ENCODE assay signal across 8 cellular contexts in genomic region chr5:133967124-133967523, GRCh38. TPM values are rescaled to one million over a fixed set of nuclear protein-coding genes. Genes with fewer than 3 reads are reported as not detected.
DNase-seq lines count a peak whose midpoint lies in the region; ATAC-seq and TF ChIP-seq lines count a peak whose summit lies in the region.

No MANE protein-coding gene starts in this region.

- H3K4me1 ChIP-seq in right lobe of liver (peaks cover 0 to 24% (median 11%) of the 10 kb centered on the region in 4 donors), vagina (peaks cover 34% of the 10 kb centered on the region)

- peak overlapping the region; percentile 99 for H3K27ac Mint-ChIP-seq in MCF 10A (ENCODE audit: low read depth, unreplicated experiment)

- DNase-seq in Right ventricle myocardium inferior (ENCODE audit: missing footprints), result no peak
- no peak for DNase-seq in left cardiac atrium
- no peak for DNase-seq in MCF 10A (ENCODE audit: unreplicated experiment)
- DNase-seq in right lobe of liver, result no peak
- no peak for DNase-seq in vagina (ENCODE audit: extremely low spot score in 2 of 2)
- DNase-seq in GM13977 (ENCODE audit: low spot score), result no peak
- DNase-seq in amygdala (lab: John Stamatoyannopoulos, UW), result no peak
- no peak for DNase-seq in NCI-H345 treated with DMSO at 0.1 percent for 48 hours (lab: John Stamatoyannopoulos, UW; ENCODE audit: unreplicated experiment)

- H3K4me3 ChIP-seq in right lobe of liver, result peak overlapping the region in 2 of 3 donors; percentile 72 to 93
- peak overlapping the region; percentile 82 to 84 for H3K4me3 ChIP-seq in vagina

- H3K36me3 ChIP-seq in right lobe of liver, result peaks cover 0 to 6% (median 0%) of the 10 kb centered on the region in 4 donors
- H3K36me3 ChIP-seq in vagina, result peaks cover 0 to 13% of the 10 kb centered on the region in 2 donors

- no peak for TF ChIP-seq POLR2A in right lobe of liver (IDR thresholded peaks at IDR 0.05)
- no peak for TF ChIP-seq POLR2A in vagina (IDR thresholded peaks at IDR 0.05)

- TF ChIP-seq CTCF in MCF 10A (IDR thresholded peaks at IDR 0.05; ENCODE audit: unreplicated experiment) (no peak), right lobe of liver (IDR thresholded peaks at IDR 0.05) (no peak), vagina (IDR thresholded peaks at IDR 0.05) (no peak), GM13977 (IDR thresholded peaks at IDR 0.05; ENCODE audit: extremely low read depth, insufficient read depth, missing control alignments) (no peak)

- H3K9me3 ChIP-seq in right lobe of liver (no peaks in the 10 kb centered on the region), vagina (no peaks in the 10 kb centered on the region)

- H3K27me3 ChIP-seq in right lobe of liver (no peaks in the 10 kb centered on the region), vagina (no peaks in the 10 kb centered on the region)

- BruUV-seq in MCF 10A (replicated peaks; lab: Mats Ljungman, UMichigan), result TSS peak; percentile 0

- ATAC-seq in Right ventricle myocardium inferior, result peak; percentile 37
- ATAC-seq in left cardiac atrium, result no peak
- no peak for ATAC-seq in right lobe of liver

- H3K4me1 Mint-ChIP-seq in MCF 10A (ENCODE audit: insufficient read depth, unreplicated experiment), result peaks cover 42% of the 10 kb centered on the region

- H3K4me3 Mint-ChIP-seq in MCF 10A (ENCODE audit: unreplicated experiment), result peak overlapping the region; percentile 100

- H3K36me3 Mint-ChIP-seq in MCF 10A (ENCODE audit: insufficient read depth, unreplicated experiment), result peaks cover 41% of the 10 kb centered on the region

- in situ Hi-C loops in GM13977 (cut with MboI; ENCODE audit: low pct_unique_long_range_greater_than_20kb, low sequenced_read_pairs, unreplicated experiment), result no loop called here

- H3K27me3 Mint-ChIP-seq in MCF 10A (ENCODE audit: insufficient read depth, unreplicated experiment), result no peaks in the 10 kb centered on the region

- POLR2A ChIA-PET in MCF 10A (lab: Yijun Ruan, JAX), result interaction anchor here (0.6 to 1.7 kb wide), 10 partner anchors 10 to 894 kb away, joined by 3 to 12 read pairs (median 4); no protein-coding TSS in a partner anchor

- peaks cover 7% of the 10 kb centered on the region for H3K9me3 Mint-ChIP-seq in MCF 10A (ENCODE audit: unreplicated experiment)

- intact Hi-C loops in Right ventricle myocardium inferior (cut with DNase I) (no loop called here), left cardiac atrium (cut with DNase I) (no loop called here), MCF 10A (cut with micrococcal nuclease) (no loop called here), right lobe of liver (cut with DNase I) (no loop called here), vagina (cut with DNase I) (no loop called here)

- CTCF ChIA-PET in MCF 10A (lab: Yijun Ruan, JAX), result interaction anchor here (0.7 to 1.2 kb wide), 5 partner anchors 12 to 1084 kb away, joined by 3 to 7 read pairs (median 4); no protein-coding TSS in a partner anchor

- H3K27ac ChIP-seq in right lobe of liver (no peak overlapping the region), vagina (no peak overlapping the region)

- WGBS in right lobe of liver (ENCODE audit: insufficient coverage, low coverage, low lambda C conversion rate, missing lambda C conversion rate), result 77% methylated on average over 5 of the region's 5 CpGs

RNA-seq across cellular contexts. Expression of gene C5orf15, which starts 1.3 kb away (rescaled TPM):
- 34.1 TPM for total RNA-seq in Right ventricle myocardium inferior
- 10 to 100 TPM; 27.9 to 28.2 TPM for total RNA-seq in left cardiac atrium
- 35.1 and 53.2 TPM in 2 replicates for total RNA-seq in MCF 10A (2022)
- 10 to 100 TPM; 15.0 to 37.5 (median 24.4) TPM for total RNA-seq in right lobe of liver
- total RNA-seq in vagina, result 35.8 TPM

RNA-seq across cellular contexts. Expression of gene VDAC1, which starts 37.7 kb away (rescaled TPM):
- total RNA-seq in Right ventricle myocardium inferior (458 TPM), left cardiac atrium (100 to 1,000 TPM; 275 to 362 TPM), MCF 10A (2022) (262 and 334 TPM in 2 replicates), right lobe of liver (100 to 1,000 TPM; 101 to 209 (median 128) TPM), vagina (95.3 TPM)
